Comparison of ENCODE assay signal across 8 cellular contexts in genomic region chr22:43346521-43346929, GRCh38. TPM values are rescaled to one million over a fixed set of nuclear protein-coding genes. Genes with fewer than 3 reads are reported as not detected.
DNase-seq lines count a peak whose midpoint lies in the region; ATAC-seq and TF ChIP-seq lines count a peak whose summit lies in the region.

No MANE protein-coding gene starts in this region.

- peak overlapping the region in 4 of 7 donors; percentile 4 to 91 (median 69) for H3K27ac Mint-ChIP-seq in CD14-positive monocyte
- no peak overlapping the region for H3K27ac Mint-ChIP-seq in HFFc6

- H3K4me1 Mint-ChIP-seq in CD14-positive monocyte (peaks cover 53% of the 10 kb centered on the region), HFFc6 (ENCODE audit: low read depth) (no peaks in the 10 kb centered on the region)

- intact Hi-C loops in CD14-positive monocyte (cut with micrococcal nuclease) = loop anchor here (5.0 to 10.0 kb wide), 2 partner anchors 69 to 72 kb away; no protein-coding TSS in a partner anchor
- intact Hi-C loops in sigmoid colon (cut with DNase I) = loop anchor here (1.0 kb wide), 1 partner anchor 72 kb away; no protein-coding TSS in a partner anchor

- H3K4me1 ChIP-seq in RWPE2 (ENCODE audit: insufficient read depth, poor library complexity, severe bottlenecking) = no peaks in the 10 kb centered on the region
- peaks cover 5% of the 10 kb centered on the region for H3K4me1 ChIP-seq in cardiac muscle cell (ENCODE audit: low read depth)
- H3K4me1 ChIP-seq in sigmoid colon = peaks cover 0 to 20% (median 18%) of the 10 kb centered on the region in 4 donors

- H3K36me3 Mint-ChIP-seq in CD14-positive monocyte = peaks cover 7 to 8% of the 10 kb centered on the region in 2 donors
- no peaks in the 10 kb centered on the region for H3K36me3 Mint-ChIP-seq in HFFc6 (ENCODE audit: low read depth)

- ATAC-seq in RWPE2 (ENCODE audit: low read depth) = peak; percentile 69; the same call in 2 of the 3 replicates
- no peak for ATAC-seq in HG03457 (IDR thresholded peaks at IDR 0.05; ENCODE audit: unreplicated experiment)

- H3K27ac ChIP-seq in RWPE2 (ENCODE audit: poor library complexity, severe bottlenecking) (no peak overlapping the region), cardiac muscle cell (no peak overlapping the region), sigmoid colon (no peak overlapping the region)

- DNase-seq in CD14-positive monocyte (ENCODE audit: low spot score) (no peak), HFFc6 (no peak), RWPE2 (ENCODE audit: low spot score) (no peak), cardiac muscle cell (ENCODE audit: low read depth in 1 of 2, low spot score in 1 of 2) (peak; percentile 39 to 73), sigmoid colon (peak; percentile 75), amniotic stem cell (lab: John Stamatoyannopoulos, UW) (no peak)
- peak; percentile 52 for DNase-seq in activated gamma-delta T cell treated with anti-CD3 and anti-CD28 coated beads, Interleukin-2, amount 50 U/mL, for 16 hours (ENCODE audit: low read depth)

- H3K4me3 ChIP-seq in RWPE2 (ENCODE audit: severe bottlenecking) = no peak overlapping the region
- no peak overlapping the region for H3K4me3 ChIP-seq in cardiac muscle cell
- no peak overlapping the region for H3K4me3 ChIP-seq in sigmoid colon

- H3K4me3 Mint-ChIP-seq in CD14-positive monocyte (peak overlapping the region in 1 of 2 donors; percentile 86), HFFc6 (no peak overlapping the region)

- no peak for TF ChIP-seq POLR2A in sigmoid colon (IDR thresholded peaks at IDR 0.05)

- peak; percentile 84 for TF ChIP-seq CTCF in CD14-positive monocyte (IDR thresholded peaks at IDR 0.05)
- TF ChIP-seq CTCF in HFFc6 (IDR thresholded peaks at IDR 0.05) = peak; percentile 80
- peak; percentile 71 for TF ChIP-seq CTCF in RWPE2 (IDR thresholded peaks at IDR 0.05; ENCODE audit: poor library complexity, severe bottlenecking)
- TF ChIP-seq CTCF in cardiac muscle cell (IDR thresholded peaks at IDR 0.05; ENCODE audit: low read depth, low read length) = peak; percentile 72
- TF ChIP-seq CTCF in sigmoid colon (IDR thresholded peaks at IDR 0.05) = peak; percentile 26 to 63 (median 40)

- H3K36me3 ChIP-seq in RWPE2 (ENCODE audit: low read depth) = no peaks in the 10 kb centered on the region
- no peaks in the 10 kb centered on the region for H3K36me3 ChIP-seq in cardiac muscle cell
- H3K36me3 ChIP-seq in sigmoid colon = no peaks in the 10 kb centered on the region

- H3K9me3 Mint-ChIP-seq in CD14-positive monocyte = peaks cover 2 to 17% (median 8%) of the 10 kb centered on the region in 7 donors
- H3K9me3 Mint-ChIP-seq in HFFc6 = no peaks in the 10 kb centered on the region; the same call in 1 of the 2 replicates

- H3K27me3 ChIP-seq in RWPE2 (ENCODE audit: insufficient read depth, poor library complexity, severe bottlenecking) = peaks cover 40% of the 10 kb centered on the region
- H3K27me3 ChIP-seq in cardiac muscle cell = peaks cover 40% of the 10 kb centered on the region
- peaks cover 22 to 81% (median 58%) of the 10 kb centered on the region in 3 donors for H3K27me3 ChIP-seq in sigmoid colon

- no peak for TF ChIP-seq EP300 in sigmoid colon (IDR thresholded peaks at IDR 0.05)

- 12 to 23% methylated on average over 8 of the region's 8 CpGs for WGBS in sigmoid colon, 2 donors

- H3K9me3 ChIP-seq in RWPE2 (ENCODE audit: severe bottlenecking) (no peaks in the 10 kb centered on the region), cardiac muscle cell (ENCODE audit: low read depth) (no peaks in the 10 kb centered on the region), sigmoid colon (no peaks in the 10 kb centered on the region)

- H3K27me3 Mint-ChIP-seq in CD14-positive monocyte (ENCODE audit: low read depth in 3 of 3) = peaks cover 20 to 27% (median 26%) of the 10 kb centered on the region in 3 donors
- H3K27me3 Mint-ChIP-seq in HFFc6 (ENCODE audit: insufficient read depth) = peaks cover 27% of the 10 kb centered on the region

RNA-seq across cellular contexts. Expression of gene SCUBE1, which starts 3.4 kb away (rescaled TPM):
- under 1 TPM; 0.20 to 0.26 TPM for polyA plus RNA-seq in CD14-positive monocyte
- not detected for total RNA-seq in HFFc6 (2021; fragmentation: NEBNext Ultra II Directional; extraction: Animal tissue kit (Norgen Biotek cat#: 25700))
- total RNA-seq in cardiac muscle cell = 1.8 and 6.9 TPM in 2 replicates
- 2.1 and 8.7 TPM in 2 replicates for polyA plus RNA-seq in cardiac muscle cell
- under 1 TPM; 0.33 to 0.81 (median 0.46) TPM for total RNA-seq in sigmoid colon
- 1 to 10 TPM in 1 of 3 donors, under 1 TPM in 2; 0.23 to 1.1 (median 0.60) TPM for polyA plus RNA-seq in sigmoid colon

Comparison
In these comparisons a context has a peak if more than half of its experiments do, and no peak if none do; other contexts are left out.
1. DNase-seq: peak in activated gamma-delta T cell treated with anti-CD3 and anti-CD28 coated beads, Interleukin-2, amount 50 U/mL, for 16 hours (single experiment), cardiac muscle cell (2 of 2) and sigmoid colon (single experiment); none in CD14-positive monocyte (single experiment), HFFc6 (single experiment), RWPE2 (single experiment) and amniotic stem cell (single experiment).
2. Peak in every context shown above with its lines, with median percentiles within 50 percentile points of each other: CTCF ChIP-seq.